Comparison of ENCODE assay signal across 1 cellular context in genomic region chr10:93496322-93497041, GRCh38.
A peak's percentile ranks its signal among the peaks of the same experiment; 100 is the strongest.
TF ChIP-seq lines count a peak whose summit lies in the region.

Gene CEP55, plus strand, starts transcription at chr10:93496612. Its CDS starts 3,440 bp downstream, at chr10:93500052.

TF ChIP-seq in GM12878, 131 proteins besides CTCF, POLR2A, EP300 and RAD21 (continued from another document):
- TF ChIP-seq, protein P1, sequence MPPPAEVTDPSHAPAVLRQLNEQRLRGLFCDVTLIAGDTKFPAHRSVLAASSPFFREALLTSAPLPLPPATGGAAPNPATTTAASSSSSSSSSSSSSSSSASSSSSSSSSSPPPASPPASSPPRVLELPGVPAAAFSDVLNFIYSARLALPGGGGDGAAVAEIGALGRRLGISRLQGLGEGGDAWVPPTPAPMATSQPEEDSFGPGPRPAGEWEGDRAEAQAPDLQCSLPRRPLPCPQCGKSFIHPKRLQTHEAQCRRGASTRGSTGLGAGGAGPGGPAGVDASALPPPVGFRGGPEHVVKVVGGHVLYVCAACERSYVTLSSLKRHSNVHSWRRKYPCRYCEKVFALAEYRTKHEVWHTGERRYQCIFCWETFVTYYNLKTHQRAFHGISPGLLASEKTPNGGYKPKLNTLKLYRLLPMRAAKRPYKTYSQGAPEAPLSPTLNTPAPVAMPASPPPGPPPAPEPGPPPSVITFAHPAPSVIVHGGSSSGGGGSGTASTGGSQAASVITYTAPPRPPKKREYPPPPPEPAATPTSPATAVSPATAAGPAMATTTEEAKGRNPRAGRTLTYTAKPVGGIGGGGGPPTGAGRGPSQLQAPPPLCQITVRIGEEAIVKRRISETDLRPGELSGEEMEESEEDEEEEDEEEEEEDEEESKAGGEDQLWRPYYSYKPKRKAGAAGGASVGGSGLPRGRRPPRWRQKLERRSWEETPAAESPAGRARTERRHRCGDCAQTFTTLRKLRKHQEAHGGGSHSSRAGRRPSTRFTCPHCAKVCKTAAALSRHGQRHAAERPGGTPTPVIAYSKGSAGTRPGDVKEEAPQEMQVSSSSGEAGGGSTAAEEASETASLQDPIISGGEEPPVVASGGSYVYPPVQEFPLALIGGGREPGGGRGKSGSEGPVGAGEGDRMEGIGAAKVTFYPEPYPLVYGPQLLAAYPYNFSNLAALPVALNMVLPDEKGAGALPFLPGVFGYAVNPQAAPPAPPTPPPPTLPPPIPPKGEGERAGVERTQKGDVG (CRISPR knock-in tag; IDR thresholded peaks at IDR 0.05): no peak
- peak; percentile 56; the same call in 1 of the 2 replicates for TF ChIP-seq LARP7 (IDR thresholded peaks at IDR 0.05)
- TF ChIP-seq KAT2A (conservative IDR thresholded peaks at IDR 0.05; ENCODE audit: control insufficient read depth, low read depth, low read length): no peak
- TF ChIP-seq IKZF1 (conservative IDR thresholded peaks at IDR 0.05): peak; percentile 59
- no peak for TF ChIP-seq SMAD1 (IDR thresholded peaks at IDR 0.05; ENCODE audit: low read depth, partially characterized antibody)
